ENCODE assay signal across 1 cellular context in genomic region chr2:24046930-24047702, GRCh38.
TF ChIP-seq lines count a peak whose summit lies in the region.

Gene WDCP, minus strand, starts transcription at chr2:24047391. Its CDS starts 7,897 bp downstream, at chr2:24039494.

TF ChIP-seq in WTC11, 78 proteins besides CTCF, POLR2A, EP300 and RAD21 (continued from another document):
- TF ChIP-seq, protein P1, sequence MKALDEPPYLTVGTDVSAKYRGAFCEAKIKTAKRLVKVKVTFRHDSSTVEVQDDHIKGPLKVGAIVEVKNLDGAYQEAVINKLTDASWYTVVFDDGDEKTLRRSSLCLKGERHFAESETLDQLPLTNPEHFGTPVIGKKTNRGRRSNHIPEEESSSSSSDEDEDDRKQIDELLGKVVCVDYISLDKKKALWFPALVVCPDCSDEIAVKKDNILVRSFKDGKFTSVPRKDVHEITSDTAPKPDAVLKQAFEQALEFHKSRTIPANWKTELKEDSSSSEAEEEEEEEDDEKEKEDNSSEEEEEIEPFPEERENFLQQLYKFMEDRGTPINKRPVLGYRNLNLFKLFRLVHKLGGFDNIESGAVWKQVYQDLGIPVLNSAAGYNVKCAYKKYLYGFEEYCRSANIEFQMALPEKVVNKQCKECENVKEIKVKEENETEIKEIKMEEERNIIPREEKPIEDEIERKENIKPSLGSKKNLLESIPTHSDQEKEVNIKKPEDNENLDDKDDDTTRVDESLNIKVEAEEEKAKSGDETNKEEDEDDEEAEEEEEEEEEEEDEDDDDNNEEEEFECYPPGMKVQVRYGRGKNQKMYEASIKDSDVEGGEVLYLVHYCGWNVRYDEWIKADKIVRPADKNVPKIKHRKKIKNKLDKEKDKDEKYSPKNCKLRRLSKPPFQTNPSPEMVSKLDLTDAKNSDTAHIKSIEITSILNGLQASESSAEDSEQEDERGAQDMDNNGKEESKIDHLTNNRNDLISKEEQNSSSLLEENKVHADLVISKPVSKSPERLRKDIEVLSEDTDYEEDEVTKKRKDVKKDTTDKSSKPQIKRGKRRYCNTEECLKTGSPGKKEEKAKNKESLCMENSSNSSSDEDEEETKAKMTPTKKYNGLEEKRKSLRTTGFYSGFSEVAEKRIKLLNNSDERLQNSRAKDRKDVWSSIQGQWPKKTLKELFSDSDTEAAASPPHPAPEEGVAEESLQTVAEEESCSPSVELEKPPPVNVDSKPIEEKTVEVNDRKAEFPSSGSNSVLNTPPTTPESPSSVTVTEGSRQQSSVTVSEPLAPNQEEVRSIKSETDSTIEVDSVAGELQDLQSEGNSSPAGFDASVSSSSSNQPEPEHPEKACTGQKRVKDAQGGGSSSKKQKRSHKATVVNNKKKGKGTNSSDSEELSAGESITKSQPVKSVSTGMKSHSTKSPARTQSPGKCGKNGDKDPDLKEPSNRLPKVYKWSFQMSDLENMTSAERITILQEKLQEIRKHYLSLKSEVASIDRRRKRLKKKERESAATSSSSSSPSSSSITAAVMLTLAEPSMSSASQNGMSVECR (CRISPR knock-in tag; IDR thresholded peaks at IDR 0.05; ENCODE audit: borderline replicate concordance) = peak; percentile 44; the same call in 1 of the 2 replicates
